11 cellular contexts compared by ENCODE assay signal in genomic region chr10:93267521-93267920, GRCh38.
A peak's percentile ranks its signal among the peaks of the same experiment; 100 is the strongest.
DNase-seq lines count a peak whose midpoint lies in the region; ATAC-seq, FAIRE-seq and TF ChIP-seq lines count a peak whose summit lies in the region.
"Had no signal": no experiment of that assay in that cellular context is flagged by ENCODE, and none has a peak within 500 bp of the region (broad histone marks: within the 10 kb centered on the region; RNA-seq: fewer than 3 reads in every experiment).

No MANE protein-coding gene starts in this region.

- no peaks in the 10 kb centered on the region for H3K4me1 ChIP-seq in mucosa of descending colon (ENCODE audit: low read depth)
- H3K4me1 ChIP-seq: heart right ventricle had no signal

- H3K4me3 Mint-ChIP-seq in activated CD4-positive, alpha-beta T cell treated with anti-CD3 and anti-CD28 coated beads, Interleukin-2, amount 10 ng/mL, durations not matched to agents 24 days and 14 days: no peak overlapping the region

- peaks cover 6% of the 10 kb centered on the region for H3K9me3 Mint-ChIP-seq in activated CD4-positive, alpha-beta T cell treated with anti-CD3 and anti-CD28 coated beads, Interleukin-2, amount 10 ng/mL, durations not matched to agents 24 days and 14 days

- no peaks in the 10 kb centered on the region for H3K36me3 ChIP-seq in mucosa of descending colon (ENCODE audit: low read depth)
- H3K36me3 ChIP-seq: heart right ventricle had no signal

- H3K36me3 Mint-ChIP-seq in activated CD4-positive, alpha-beta T cell treated with anti-CD3 and anti-CD28 coated beads, Interleukin-2, amount 10 ng/mL, durations not matched to agents 24 days and 14 days (ENCODE audit: low read depth): no peaks in the 10 kb centered on the region

- DNase-seq in mucosa of descending colon (no peak), NCI-H1436 (lab: John Stamatoyannopoulos, UW) (no peak), frontal cortex (ENCODE audit: low spot score in 2 of 2) (no peak)
- no peak for DNase-seq in activated CD4-positive, alpha-beta T cell treated with anti-CD3 and anti-CD28 coated beads, Interleukin-2, amount 10 ng/mL, durations not matched to agents 24 days and 14 days
- DNase-seq: activated gamma-delta T cell treated with Interleukin-2 at 50 U/mL for 16 hours, cortex of kidney, heart right ventricle, NCI-H510A treated with DMSO at 0.1 percent for 48 hours had no signal

- H3K27ac Mint-ChIP-seq in activated CD4-positive, alpha-beta T cell treated with anti-CD3 and anti-CD28 coated beads, Interleukin-2, amount 10 ng/mL, durations not matched to agents 24 days and 14 days: no peak overlapping the region

- no peaks in the 10 kb centered on the region for H3K27me3 Mint-ChIP-seq in activated CD4-positive, alpha-beta T cell treated with anti-CD3 and anti-CD28 coated beads, Interleukin-2, amount 10 ng/mL, durations not matched to agents 24 days and 14 days

- ATAC-seq in GM19025 (IDR thresholded peaks at IDR 0.05; ENCODE audit: low read depth, unreplicated experiment) (peak; percentile 99), GM21723 (IDR thresholded peaks at IDR 0.05; ENCODE audit: unreplicated experiment) (peak; percentile 100), HG03342 (IDR thresholded peaks at IDR 0.05; ENCODE audit: unreplicated experiment) (peak; percentile 99), mucosa of descending colon (peak; percentile 25)
- ATAC-seq: heart right ventricle had no signal

- H3K9me3 ChIP-seq in mucosa of descending colon: no peaks in the 10 kb centered on the region

- no peaks in the 10 kb centered on the region for H3K4me1 Mint-ChIP-seq in activated CD4-positive, alpha-beta T cell treated with anti-CD3 and anti-CD28 coated beads, Interleukin-2, amount 10 ng/mL, durations not matched to agents 24 days and 14 days

- H3K4me3 ChIP-seq in mucosa of descending colon: no peak overlapping the region
- H3K4me3 ChIP-seq: heart right ventricle had no signal

- no peak for FAIRE-seq in frontal cortex (lab: Jason Lieb, UNC)

- no peak for TF ChIP-seq CTCF in mucosa of descending colon (IDR thresholded peaks at IDR 0.05)

- intact Hi-C loops in mucosa of descending colon (cut with DNase I, micrococcal nuclease): no loop called here
- intact Hi-C loops in activated CD4-positive, alpha-beta T cell treated with anti-CD3 and anti-CD28 coated beads, Interleukin-2, amount 10 ng/mL, durations not matched to agents 24 days and 14 days (cut with micrococcal nuclease): no loop called here

Comparison
In these comparisons a context has a peak if more than half of its experiments do, and no peak if none do; other contexts are left out.
1. ATAC-seq: peak in every context shown above with its lines; median percentile 100 in GM21723; 99 in GM19025; 99 in HG03342; 25 in mucosa of descending colon.